In the genomic region with DNA sequence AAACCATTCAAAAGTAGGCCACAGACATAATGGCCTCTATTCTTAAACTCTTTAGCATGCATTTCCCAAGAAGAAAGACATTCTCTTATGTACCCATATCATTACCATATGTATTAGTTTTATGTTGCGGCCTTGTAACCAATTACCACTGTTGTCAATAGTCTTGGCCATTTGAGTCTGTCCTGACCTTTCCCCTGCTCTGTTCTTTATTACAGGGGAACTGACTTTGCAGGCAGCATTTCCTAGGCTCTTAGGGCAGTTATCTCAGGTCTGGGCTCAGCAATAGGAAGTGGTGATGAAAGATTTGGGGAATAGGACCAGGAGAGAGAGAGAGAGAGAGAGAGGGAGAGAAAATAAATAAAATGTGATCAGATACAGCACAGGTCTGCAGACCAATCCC, we compare ENCODE assay signal across 15 cellular contexts.
A peak's percentile ranks its signal among the peaks of the same experiment; 100 is the strongest.
DNase-seq lines count a peak whose midpoint lies in the region; ATAC-seq and TF ChIP-seq lines count a peak whose summit lies in the region.
"Had no signal": no experiment of that assay in that cellular context is flagged by ENCODE, and none has a peak within 500 bp of the region (broad histone marks: within the 10 kb centered on the region; RNA-seq: fewer than 3 reads in every experiment).

No MANE protein-coding gene starts in this region.

- H3K9me3 ChIP-seq in H9 (ENCODE audit: control insufficient read depth, low read depth, low read length) (no peaks in the 10 kb centered on the region), HUES64 (ENCODE audit: insufficient read depth, low read depth, low read length) (no peaks in the 10 kb centered on the region), upper lobe of right lung (no peaks in the 10 kb centered on the region)

- no peak overlapping the region for H3K4ac ChIP-seq in H9 (ENCODE audit: low read depth, low read length)

- H3K79me1 ChIP-seq in H9 (ENCODE audit: insufficient read depth, low read depth, low read length, poor library complexity, severe bottlenecking) = no peaks in the 10 kb centered on the region

- H2BK120ac ChIP-seq in H9 (ENCODE audit: low read depth, low read length, poor library complexity, severe bottlenecking) = no peak overlapping the region

- H2AFZ ChIP-seq in H9 (ENCODE audit: low read length) = no peak overlapping the region
- H2AFZ ChIP-seq: GM23248 had no signal

- intact Hi-C loops in upper lobe of right lung (cut with DNase I) = no loop called here

- no peak overlapping the region for H3K4me3 ChIP-seq in HUES64 (ENCODE audit: low read length)
- H3K4me3 ChIP-seq in upper lobe of right lung = no peak overlapping the region
- H3K4me3 ChIP-seq: GM23248 had no signal

- no peak for DNase-seq in H9
- no peak for DNase-seq in nephron progenitor cell
- DNase-seq in upper lobe of right lung = no peak
- DNase-seq in NCI-H510A (lab: John Stamatoyannopoulos, UW) = no peak
- DNase-seq: ACHN; AML-193; CD4-positive, alpha-beta T cell; DMS153; DMS79; GDM1; GM23248 had no signal

- ATAC-seq in HG02642 (IDR thresholded peaks at IDR 0.05; ENCODE audit: poor library complexity, unreplicated experiment) = no peak
- ATAC-seq in upper lobe of right lung = no peak

- H4K5ac ChIP-seq in H9 (ENCODE audit: insufficient read length, low read depth, low read length) = no peak overlapping the region

- TF ChIP-seq CTCF in H9 (conservative IDR thresholded peaks at IDR 0.05) (no peak), brain (conservative IDR thresholded peaks at IDR 0.05) (no peak), nephron progenitor cell (IDR thresholded peaks at IDR 0.05) (no peak), upper lobe of right lung (IDR thresholded peaks at IDR 0.05) (no peak)

- WGBS in H9 (ENCODE audit: extremely low coverage, insufficient read length, low lambda C conversion rate) = no CpG with 5 or more reads among the region's 1 CpG
- WGBS in HUES64 = 63% methylated on average over 1 of the region's 1 CpG

- peaks cover 4% of the 10 kb centered on the region; the same call in 1 of the 2 replicates for H3K4me1 ChIP-seq in H9 (ENCODE audit: insufficient read depth, low read length)
- H3K4me1 ChIP-seq in HUES64 (ENCODE audit: insufficient read depth, low read length) = peaks cover 32% of the 10 kb centered on the region
- H3K4me1 ChIP-seq in upper lobe of right lung = no peaks in the 10 kb centered on the region

- no peaks in the 10 kb centered on the region for H4K20me1 ChIP-seq in H9 (ENCODE audit: control insufficient read depth, insufficient read depth, insufficient read length)

- H3K23ac ChIP-seq in H9 (ENCODE audit: insufficient read length, low read depth, low read length) = no peak overlapping the region

- no peaks in the 10 kb centered on the region for H3K27me3 ChIP-seq in H9 (ENCODE audit: insufficient read depth, low read length)
- no peaks in the 10 kb centered on the region for H3K27me3 ChIP-seq in HUES64 (ENCODE audit: insufficient read depth, low read length)
- no peaks in the 10 kb centered on the region for H3K27me3 ChIP-seq in upper lobe of right lung

- no peak overlapping the region for H2AK5ac ChIP-seq in H9 (ENCODE audit: insufficient read length, low read length)

- no peak overlapping the region for H3K18ac ChIP-seq in H9 (ENCODE audit: insufficient read length, low read depth, low read length)

- no peak overlapping the region for H4K91ac ChIP-seq in H9 (ENCODE audit: insufficient read length, low read depth, low read length)

- H3K36me3 Mint-ChIP-seq in H9 (ENCODE audit: insufficient read depth in 1 of 3, low read depth in 3 of 3) (no peaks in the 10 kb centered on the region), brain (no peaks in the 10 kb centered on the region), nephron progenitor cell (ENCODE audit: low read depth) (no peaks in the 10 kb centered on the region)

- H3K9ac ChIP-seq in H9 (ENCODE audit: extremely low read depth, insufficient read length, low read length) (no peak overlapping the region), HUES64 (ENCODE audit: low read depth, low read length) (no peak overlapping the region)
- H3K9ac ChIP-seq: GM23248 had no signal

- no peaks in the 10 kb centered on the region for H3K79me2 ChIP-seq in H9 (ENCODE audit: insufficient read depth, low read length)

- H3K4me3 Mint-ChIP-seq in H9 (no peak overlapping the region), brain (peak overlapping the region in 1 of 5 experiments; percentile 6), nephron progenitor cell (no peak overlapping the region)
- H3K4me3 Mint-ChIP-seq: CD4-positive, alpha-beta T cell had no signal

- H3K4me2 ChIP-seq in H9 (ENCODE audit: insufficient read depth, insufficient read length, low read length) = no peak overlapping the region

- no peak overlapping the region for H2BK12ac ChIP-seq in H9 (ENCODE audit: insufficient read length, low read depth, low read length)

- H3K27ac ChIP-seq in H9 (ENCODE audit: insufficient read length, low read depth, low read length) (no peak overlapping the region), HUES64 (ENCODE audit: low read depth, low read length) (0 out of 2 replicates have a peak overlapping the region, but pooled peaks have one; percentile 24), upper lobe of right lung (no peak overlapping the region)
- H3K27ac ChIP-seq: C4-2B, GM23248 had no signal

- H3K56ac ChIP-seq in H9 (ENCODE audit: insufficient read length, low read depth, low read length) = no peak overlapping the region

- no peaks in the 10 kb centered on the region for H3K23me2 ChIP-seq in H9 (ENCODE audit: insufficient read length, low read depth, low read length, poor library complexity, severe bottlenecking)

- H2BK5ac ChIP-seq in H9 (ENCODE audit: insufficient read length, low read length) = no peak overlapping the region

- H3K9me3 Mint-ChIP-seq in H9 = no peaks in the 10 kb centered on the region
- H3K9me3 Mint-ChIP-seq in brain = no peaks in the 10 kb centered on the region
- no peaks in the 10 kb centered on the region for H3K9me3 Mint-ChIP-seq in nephron progenitor cell
- H3K9me3 Mint-ChIP-seq: CD4-positive, alpha-beta T cell had no signal

- H3K27ac Mint-ChIP-seq in H9 = peak overlapping the region; percentile 6 to 60 (median 25); a peak in 5 of 7 replicates
- peak overlapping the region in 3 of 5 experiments; percentile 46 to 52 (median 46) for H3K27ac Mint-ChIP-seq in brain
- peak overlapping the region; percentile 10 for H3K27ac Mint-ChIP-seq in nephron progenitor cell
- H3K27ac Mint-ChIP-seq: CD4-positive, alpha-beta T cell had no signal

- H3T11ph ChIP-seq in H9 (ENCODE audit: low read length) = no peak overlapping the region

- H3K14ac ChIP-seq in H9 (ENCODE audit: insufficient read depth, low read length) = no peak overlapping the region

- no peak overlapping the region for H2BK20ac ChIP-seq in H9 (ENCODE audit: low read depth, low read length, poor library complexity, severe bottlenecking)

- no peaks in the 10 kb centered on the region for H3K36me3 ChIP-seq in HUES64 (ENCODE audit: insufficient read depth, low read length)
- peaks cover under 1% of the 10 kb centered on the region for H3K36me3 ChIP-seq in upper lobe of right lung

- H3K27me3 Mint-ChIP-seq in H9 (ENCODE audit: low read depth) = no peaks in the 10 kb centered on the region
- H3K27me3 Mint-ChIP-seq in brain = no peaks in the 10 kb centered on the region
- no peaks in the 10 kb centered on the region for H3K27me3 Mint-ChIP-seq in nephron progenitor cell (ENCODE audit: low read depth, poor library complexity)
- H3K27me3 Mint-ChIP-seq: CD4-positive, alpha-beta T cell had no signal

- no peak overlapping the region for H2BK15ac ChIP-seq in H9 (ENCODE audit: low read depth, low read length)

- H3K4me1 Mint-ChIP-seq in H9 = peaks cover 39% of the 10 kb centered on the region in 2 experiments
- peaks cover 55% of the 10 kb centered on the region for H3K4me1 Mint-ChIP-seq in brain
- H3K4me1 Mint-ChIP-seq in nephron progenitor cell = peaks cover 10% of the 10 kb centered on the region

- no peak overlapping the region for H4K8ac ChIP-seq in H9 (replicated peaks; ENCODE audit: insufficient read length, low read depth, low read length)
